25 cellular contexts compared by ENCODE assay signal in genomic region chr6:168210239-168211107, GRCh38.
"Had no signal": no experiment of that assay in that cellular context is flagged by ENCODE, and none has a peak within 500 bp of the region (broad histone marks: within the 10 kb centered on the region; RNA-seq: fewer than 3 reads in every experiment).

No MANE protein-coding gene starts in this region.

- H3K4me3 Mint-ChIP-seq: activated CD4-positive, alpha-beta T cell treated with anti-CD3 and anti-CD28 coated beads, Interleukin-2, amount 10 ng/mL, durations not matched to agents 7 days and 5 days; activated CD8-positive, alpha-beta T cell treated with anti-CD3 and anti-CD28 coated beads, Interleukin-2, amount 10 ng/mL, durations not matched to agents 7 days and 5 days; activated naive CD4-positive, alpha-beta T cell treated with anti-CD3 and anti-CD28 coated beads, Interleukin-2, amount 10 ng/mL, durations not matched to agents 7 days and 5 days; activated naive CD8-positive, alpha-beta T cell treated with anti-CD3 and anti-CD28 coated beads, Interleukin-2, amount 50 U/mL, for 24 hours; activated T-cell treated with anti-CD3 and anti-CD28 coated beads, Interleukin-2, amount 50 U/mL, for 4 hours; memory B cell; naive thymus-derived CD8-positive, alpha-beta T cell; T-cell had no signal

- H3K27ac Mint-ChIP-seq: activated CD4-positive, alpha-beta T cell treated with anti-CD3 and anti-CD28 coated beads, Interleukin-2, amount 10 ng/mL, durations not matched to agents 7 days and 5 days; activated CD8-positive, alpha-beta T cell treated with anti-CD3 and anti-CD28 coated beads, Interleukin-2, amount 10 ng/mL, durations not matched to agents 7 days and 5 days; activated naive CD4-positive, alpha-beta T cell treated with anti-CD3 and anti-CD28 coated beads, Interleukin-2, amount 10 ng/mL, durations not matched to agents 7 days and 5 days; activated naive CD8-positive, alpha-beta T cell treated with anti-CD3 and anti-CD28 coated beads, Interleukin-2, amount 50 U/mL, for 24 hours; memory B cell; naive thymus-derived CD8-positive, alpha-beta T cell; T-cell had no signal

- H3K9me3 ChIP-seq: esophagus muscularis mucosa, gastroesophageal sphincter, heart left ventricle, mucosa of descending colon, tibial artery had no signal

- H3K27me3 Mint-ChIP-seq: activated CD4-positive, alpha-beta T cell treated with anti-CD3 and anti-CD28 coated beads, Interleukin-2, amount 10 ng/mL, durations not matched to agents 7 days and 5 days; activated naive CD4-positive, alpha-beta T cell treated with anti-CD3 and anti-CD28 coated beads, Interleukin-2, amount 10 ng/mL, durations not matched to agents 7 days and 5 days; T-cell had no signal

- H3K36me3 Mint-ChIP-seq: activated naive CD4-positive, alpha-beta T cell treated with anti-CD3 and anti-CD28 coated beads, Interleukin-2, amount 10 ng/mL, durations not matched to agents 7 days and 5 days; memory B cell; naive thymus-derived CD8-positive, alpha-beta T cell; T-cell had no signal

- DNase-seq: activated CD4-positive, alpha-beta T cell treated with anti-CD3 and anti-CD28 coated beads, Interleukin-2, amount 10 ng/mL, durations not matched to agents 7 days and 5 days; activated CD4-positive, CD25-positive, alpha-beta regulatory T cell; activated CD8-positive, alpha-beta T cell treated with anti-CD3 and anti-CD28 coated beads, Interleukin-2, amount 10 ng/mL, durations not matched to agents 7 days and 5 days; activated naive CD4-positive, alpha-beta T cell treated with anti-CD3 and anti-CD28 coated beads, Interleukin-2, amount 10 ng/mL, durations not matched to agents 7 days and 5 days; activated naive CD8-positive, alpha-beta T cell treated with anti-CD3 and anti-CD28 coated beads, Interleukin-2, amount 50 U/mL, for 24 hours; activated T-cell treated with anti-CD3 and anti-CD28 coated beads, Interleukin-2, amount 50 U/mL, for 4 hours; anterior cingulate cortex; brain microvascular endothelial cell; central memory CD4-positive, alpha-beta T cell; cortex of kidney; kidney glomerular epithelial cell; mucosa of descending colon; naive thymus-derived CD8-positive, alpha-beta T cell; nucleus accumbens; retina; stimulated activated naive CD8-positive, alpha-beta T cell treated with anti-CD3 and anti-CD28 coated beads, Interleukin-15, Interleukin-2, amounts not matched to agents 100 U/mL and 50 U/mL, for 24 hours; substantia nigra; T-cell; T-helper 9 cell; tibial artery had no signal

- H3K4me3 ChIP-seq: esophagus muscularis mucosa, gastroesophageal sphincter, heart left ventricle, mucosa of descending colon, tibial artery had no signal

- H3K36me3 ChIP-seq: brain microvascular endothelial cell, esophagus muscularis mucosa, gastroesophageal sphincter, heart left ventricle, tibial artery had no signal

- H3K27ac ChIP-seq: brain microvascular endothelial cell, esophagus muscularis mucosa, gastroesophageal sphincter, heart left ventricle, tibial artery had no signal

- ATAC-seq: activated CD8-positive, alpha-beta T cell treated with anti-CD3 and anti-CD28 coated beads, Interleukin-2, amount 10 ng/mL, durations not matched to agents 7 days and 5 days; activated naive CD8-positive, alpha-beta T cell treated with anti-CD3 and anti-CD28 coated beads, Interleukin-2, amount 50 U/mL, for 24 hours; gastroesophageal sphincter; mucosa of descending colon; naive thymus-derived CD8-positive, alpha-beta T cell; SK-N-SH treated with all-trans-retinoic acid at 6 μM for 48 hours; stimulated activated naive CD8-positive, alpha-beta T cell treated with anti-CD3 and anti-CD28 coated beads, Interleukin-15, Interleukin-2, amounts not matched to agents 100 U/mL and 50 U/mL, for 24 hours; T-cell had no signal

- H3K4me1 Mint-ChIP-seq: activated CD4-positive, alpha-beta T cell treated with anti-CD3 and anti-CD28 coated beads, Interleukin-2, amount 10 ng/mL, durations not matched to agents 7 days and 5 days; activated naive CD4-positive, alpha-beta T cell treated with anti-CD3 and anti-CD28 coated beads, Interleukin-2, amount 10 ng/mL, durations not matched to agents 7 days and 5 days; activated naive CD8-positive, alpha-beta T cell treated with anti-CD3 and anti-CD28 coated beads, Interleukin-2, amount 50 U/mL, for 24 hours; memory B cell; naive thymus-derived CD8-positive, alpha-beta T cell; T-cell had no signal

- H3K27me3 ChIP-seq: brain microvascular endothelial cell, esophagus muscularis mucosa, tibial artery had no signal

- H3K4me1 ChIP-seq: esophagus muscularis mucosa, gastroesophageal sphincter, heart left ventricle, tibial artery had no signal

- H3K9me3 Mint-ChIP-seq: activated CD4-positive, alpha-beta T cell treated with anti-CD3 and anti-CD28 coated beads, Interleukin-2, amount 10 ng/mL, durations not matched to agents 7 days and 5 days; activated naive CD4-positive, alpha-beta T cell treated with anti-CD3 and anti-CD28 coated beads, Interleukin-2, amount 10 ng/mL, durations not matched to agents 7 days and 5 days; activated naive CD8-positive, alpha-beta T cell treated with anti-CD3 and anti-CD28 coated beads, Interleukin-2, amount 50 U/mL, for 24 hours; activated T-cell treated with anti-CD3 and anti-CD28 coated beads, Interleukin-2, amount 50 U/mL, for 4 hours; T-cell had no signal
